Comparison of ENCODE assay signal across 8 cellular contexts in genomic region chr7:117385340-117386124, GRCh38. TPM values are rescaled to one million over a fixed set of nuclear protein-coding genes. Genes with fewer than 3 reads are reported as not detected.
A peak's percentile ranks its signal among the peaks of the same experiment; 100 is the strongest.
DNase-seq lines count a peak whose midpoint lies in the region; ATAC-seq, FAIRE-seq and TF ChIP-seq lines count a peak whose summit lies in the region.

No MANE protein-coding gene starts in this region.

- H3K36me3 ChIP-seq in osteoblast (ENCODE audit: insufficient read depth, low read length), result no peaks in the 10 kb centered on the region
- no peaks in the 10 kb centered on the region for H3K36me3 ChIP-seq in H7 (replicated peaks; ENCODE audit: control insufficient read depth, insufficient read depth, low read length)
- no peaks in the 10 kb centered on the region for H3K36me3 ChIP-seq in gastroesophageal sphincter

- peak overlapping the region; percentile 55 for H3K4me2 ChIP-seq in osteoblast (ENCODE audit: insufficient read depth, low read length)

- H3K9me3 Mint-ChIP-seq in brain, result peaks cover 8 to 16% (median 13%) of the 10 kb centered on the region in 5 experiments

- no peak for TF ChIP-seq POLR2A in gastroesophageal sphincter (IDR thresholded peaks at IDR 0.05)

- TF ChIP-seq CTCF in D721Med (IDR thresholded peaks at IDR 0.05; ENCODE audit: insufficient read depth, missing control alignments) (peak; percentile 37), brain (conservative IDR thresholded peaks at IDR 0.05) (peak; percentile 63 to 72), osteoblast (IDR thresholded peaks at IDR 0.05; ENCODE audit: extremely low read depth, low read depth, low read length) (peak; percentile 48), gastroesophageal sphincter (IDR thresholded peaks at IDR 0.05) (no peak)

- 37 to 55% methylated on average over 6 of the region's 7 CpGs for WGBS in gastroesophageal sphincter (ENCODE audit: low coverage in 1 of 2), 2 donors

- H3K4me3 Mint-ChIP-seq in brain, result no peak overlapping the region

- H4K20me1 ChIP-seq in osteoblast (ENCODE audit: insufficient read depth, low read length), result no peaks in the 10 kb centered on the region

- H3K27ac ChIP-seq in osteoblast (ENCODE audit: low read depth, low read length) (no peak overlapping the region), gastroesophageal sphincter (no peak overlapping the region)

- ATAC-seq in GM21360 (IDR thresholded peaks at IDR 0.05; ENCODE audit: unreplicated experiment) (peak; percentile 69), gastroesophageal sphincter (no peak)
- no peak for ATAC-seq in stimulated activated naive CD8-positive, alpha-beta T cell treated with anti-CD3 and anti-CD28 coated beads, Interleukin-15, Interleukin-2, amounts not matched to agents 100 U/mL and 50 U/mL, for 24 hours

- H3K4me1 ChIP-seq in osteoblast (ENCODE audit: insufficient read depth, low read length) (no peaks in the 10 kb centered on the region), gastroesophageal sphincter (no peaks in the 10 kb centered on the region)

- H3K9me3 ChIP-seq in osteoblast (ENCODE audit: low read depth, low read length) (no peaks in the 10 kb centered on the region), gastroesophageal sphincter (peaks cover 0 to 11% (median 0%) of the 10 kb centered on the region in 3 donors)

- no peaks in the 10 kb centered on the region for H3K36me3 Mint-ChIP-seq in brain

- H3K4me1 Mint-ChIP-seq in brain, result no peaks in the 10 kb centered on the region

- H3K27ac Mint-ChIP-seq in brain, result peak overlapping the region in 1 of 5 experiments; percentile 46

- H2AFZ ChIP-seq in osteoblast (ENCODE audit: low read length), result no peak overlapping the region

- H3K4me3 ChIP-seq in osteoblast (ENCODE audit: insufficient read depth, low read length) (no peak overlapping the region), H7 (ENCODE audit: insufficient read depth, low read depth, low read length) (no peak overlapping the region), gastroesophageal sphincter (no peak overlapping the region)

- no peaks in the 10 kb centered on the region for H3K27me3 Mint-ChIP-seq in brain

- FAIRE-seq in D721Med (lab: Jason Lieb, UNC), result no peak

- no peak for TF ChIP-seq EP300 in gastroesophageal sphincter (IDR thresholded peaks at IDR 0.05)

- H3K27me3 ChIP-seq in osteoblast (ENCODE audit: insufficient read depth, low read length), result no peaks in the 10 kb centered on the region
- no peaks in the 10 kb centered on the region for H3K27me3 ChIP-seq in H7 (ENCODE audit: control insufficient read depth, insufficient read depth, low read length)
- H3K27me3 ChIP-seq in gastroesophageal sphincter, result no peaks in the 10 kb centered on the region

- no peaks in the 10 kb centered on the region for H3K79me2 ChIP-seq in osteoblast (ENCODE audit: insufficient read depth, low read length)

- DNase-seq in D721Med (ENCODE audit: insufficient read length, low spot score) (no peak), LoVo (ENCODE audit: low spot score) (peak; percentile 64), osteoblast (ENCODE audit: insufficient read length, low spot score, missing footprints) (no peak), H7 (no peak)
- no peak for DNase-seq in stimulated activated naive CD8-positive, alpha-beta T cell treated with anti-CD3 and anti-CD28 coated beads, Interleukin-15, Interleukin-2, amounts not matched to agents 100 U/mL and 50 U/mL, for 24 hours

RNA-seq across cellular contexts. Expression of gene ASZ1, which starts 41.8 kb away (rescaled TPM):
- polyA plus RNA-seq in brain (ENCODE audit: insufficient read depth, low read depth, low replicate concordance), result not detected
- total RNA-seq in osteoblast, result not detected in 2 replicates
- total RNA-seq in H7 (2014; rRNA removed; shearing (Covaris generic)), result not detected in 2 replicates
- not detected for total RNA-seq in gastroesophageal sphincter

Comparison
In these comparisons a context has a peak if more than half of its experiments do, and no peak if none do; other contexts are left out.
1. CTCF ChIP-seq: peak in D721Med (single experiment), brain (2 of 2) and osteoblast (single experiment); none in gastroesophageal sphincter (0 of 4).